ENCODE assay signal across 21 cellular contexts in the genomic region with DNA sequence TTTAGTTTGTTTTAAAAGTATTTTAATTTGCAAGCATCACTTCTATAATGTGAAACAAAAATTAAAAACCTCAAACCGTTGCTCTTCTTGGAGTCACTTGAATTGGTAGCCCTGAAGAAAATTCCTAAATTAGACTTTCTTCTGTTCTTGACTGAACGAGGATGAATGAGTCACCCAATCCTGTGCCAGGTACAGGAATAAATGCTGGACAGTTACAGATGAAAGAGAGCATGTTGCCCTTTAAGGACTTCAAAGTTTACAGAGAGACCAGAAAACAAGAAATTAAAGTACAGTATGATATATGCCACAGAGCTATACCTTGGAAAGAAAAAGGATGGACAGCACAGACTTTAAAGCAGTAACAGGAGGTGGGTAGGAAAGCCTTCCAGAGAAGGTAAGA. TPM values are rescaled to one million over a fixed set of nuclear protein-coding genes. Genes with fewer than 3 reads are reported as not detected.
DNase-seq lines count a peak whose midpoint lies in the region; ATAC-seq, FAIRE-seq and TF ChIP-seq lines count a peak whose summit lies in the region.
"Had no signal": no experiment of that assay in that cellular context is flagged by ENCODE, and none has a peak within 500 bp of the region (broad histone marks: within the 10 kb centered on the region; RNA-seq: fewer than 3 reads in every experiment).

No MANE protein-coding gene starts in this region.

- TF ChIP-seq RAD21 in A549 (conservative IDR thresholded peaks at IDR 0.05 in 1 of 2, IDR thresholded peaks at IDR 0.05 in 1 of 2), result no peak

- CTCF ChIA-PET in A549 (lab: Yijun Ruan, JAX), result no interaction called here

- no peaks in the 10 kb centered on the region for H3K79me2 ChIP-seq in fibroblast of lung (ENCODE audit: control insufficient read depth, insufficient read depth, low read length)

- TF ChIP-seq CTCF in A549 (IDR thresholded peaks at IDR 0.05) (no peak), fibroblast of lung (conservative IDR thresholded peaks at IDR 0.05 in 1 of 2, IDR thresholded peaks at IDR 0.05 in 1 of 2; ENCODE audit: low read depth in 1 of 2, low read length in 2 of 2) (no peak), GM20000 (IDR thresholded peaks at IDR 0.05; ENCODE audit: extremely low read depth, missing control alignments) (no peak)

- H3K9ac ChIP-seq in adipocyte (ENCODE audit: low read length) (no peak overlapping the region), fibroblast of lung (ENCODE audit: insufficient read depth, low read length) (no peak overlapping the region)

- POLR2A ChIA-PET in A549 (lab: Yijun Ruan, JAX), result no interaction called here

- ATAC-seq in A549, result no peak
- no peak for ATAC-seq in Right ventricle myocardium superior (ENCODE audit: poor library complexity)
- ATAC-seq in HG03108 (IDR thresholded peaks at IDR 0.05; ENCODE audit: unreplicated experiment), result no peak
- ATAC-seq in GM18520 (IDR thresholded peaks at IDR 0.05; ENCODE audit: unreplicated experiment), result no peak
- ATAC-seq: left lung had no signal

- H3K9me3 ChIP-seq in A549 (no peaks in the 10 kb centered on the region), adipocyte (ENCODE audit: control insufficient read depth, low read length) (no peaks in the 10 kb centered on the region), fibroblast of lung (ENCODE audit: control insufficient read depth, insufficient read depth, low read depth, low read length) (no peaks in the 10 kb centered on the region)
- H3K9me3 ChIP-seq: left lung, suprapubic skin had no signal

- no peak for TF ChIP-seq POLR2A in A549 (IDR thresholded peaks at IDR 0.05; ENCODE audit: low read length)

- H3K4me3 ChIP-seq in A549 (no peak overlapping the region), adipocyte (ENCODE audit: low read length) (no peak overlapping the region), fibroblast of lung (replicated peaks in 1 of 4; ENCODE audit: control extremely low read depth in 1 of 4, insufficient read depth in 1 of 4, low read depth in 3 of 4, low read length in 4 of 4) (no peak overlapping the region)
- H3K4me3 ChIP-seq: left lung, SK-N-MC, suprapubic skin had no signal

- H3K27ac ChIP-seq in A549, result no peak overlapping the region
- H3K27ac ChIP-seq in fibroblast of lung (ENCODE audit: insufficient read depth, low read length), result no peak overlapping the region
- H3K27ac ChIP-seq: left lung, SK-N-MC, suprapubic skin had no signal

- no peak for FAIRE-seq in A549 (lab: Jason Lieb, UNC)

- no peak for TF ChIP-seq EP300 in A549 (IDR thresholded peaks at IDR 0.05)

- no peaks in the 10 kb centered on the region for H3K27me3 ChIP-seq in adipocyte (replicated peaks; ENCODE audit: control insufficient read depth, insufficient read depth, low read length)
- H3K27me3 ChIP-seq in fibroblast of lung (ENCODE audit: control insufficient read depth, insufficient read depth, low read length), result no peaks in the 10 kb centered on the region
- H3K27me3 ChIP-seq: left lung, suprapubic skin had no signal

- 0% methylated on average over 2 of the region's 2 CpGs for WGBS in A549 (ENCODE audit: missing lambda C conversion rate)

- DNase-seq in A549 (ENCODE audit: low read depth in 1 of 2, low spot score in 1 of 2), result no peak
- peak; percentile 15 for DNase-seq in HT1080 (ENCODE audit: low read depth)
- DNase-seq in adipocyte (ENCODE audit: low read depth), result peak; percentile 19
- DNase-seq in fibroblast of lung (ENCODE audit: low read depth in 2 of 2), result peak; percentile 14 to 63
- no peak for DNase-seq in Right ventricle myocardium superior
- no peak for DNase-seq in GM20000 (ENCODE audit: low spot score)
- DNase-seq: activated CD4-positive, alpha-beta T cell treated with anti-CD3 and anti-CD28 coated beads for 48 hours; activated CD8-positive, alpha-beta memory T cell treated with anti-CD3 and anti-CD28 coated beads, Interleukin-2, amount 50 U/mL, for 48 hours; activated naive CD4-positive, alpha-beta T cell treated with anti-CD3 and anti-CD28 coated beads for 36 hours; central memory CD4-positive, alpha-beta T cell; effector memory CD4-positive, alpha-beta T cell; foreskin melanocyte; left lung; NCI-H2029 treated with DMSO at 0.1 percent for 48 hours; NCI-H510A treated with DMSO at 0.1 percent for 48 hours; OCI-M1 had no signal

- no peak overlapping the region for H2AFZ ChIP-seq in fibroblast of lung (ENCODE audit: low read length)

- H3K4me1 ChIP-seq in A549 (peaks cover 4% of the 10 kb centered on the region; the same call in 1 of the 3 replicates), adipocyte (ENCODE audit: control insufficient read depth, insufficient read depth, low read length) (peaks cover 6% of the 10 kb centered on the region), fibroblast of lung (ENCODE audit: control insufficient read depth, extremely low read depth, insufficient read depth, low read length) (peaks cover 2% of the 10 kb centered on the region)
- H3K4me1 ChIP-seq: suprapubic skin had no signal

- intact Hi-C loops in Right ventricle myocardium superior (cut with DNase I), result no loop called here

- H3K36me3 ChIP-seq in adipocyte (ENCODE audit: control insufficient read depth, insufficient read depth, low read length, severe bottlenecking), result no peaks in the 10 kb centered on the region
- H3K36me3 ChIP-seq in fibroblast of lung (ENCODE audit: control insufficient read depth, insufficient read depth, low read length), result no peaks in the 10 kb centered on the region
- H3K36me3 ChIP-seq: left lung, suprapubic skin had no signal

- no peaks in the 10 kb centered on the region for H4K20me1 ChIP-seq in fibroblast of lung (ENCODE audit: control insufficient read depth, extremely low read depth, insufficient read depth, low read length)

- H3K4me2 ChIP-seq in A549, result no peak overlapping the region
- H3K4me2 ChIP-seq in fibroblast of lung (ENCODE audit: extremely low read depth, insufficient read depth, low read length), result no peak overlapping the region

TF ChIP-seq in A549, 52 proteins besides CTCF, POLR2A, EP300 and RAD21 (continues in another document):
- TF ChIP-seq, protein P1, sequence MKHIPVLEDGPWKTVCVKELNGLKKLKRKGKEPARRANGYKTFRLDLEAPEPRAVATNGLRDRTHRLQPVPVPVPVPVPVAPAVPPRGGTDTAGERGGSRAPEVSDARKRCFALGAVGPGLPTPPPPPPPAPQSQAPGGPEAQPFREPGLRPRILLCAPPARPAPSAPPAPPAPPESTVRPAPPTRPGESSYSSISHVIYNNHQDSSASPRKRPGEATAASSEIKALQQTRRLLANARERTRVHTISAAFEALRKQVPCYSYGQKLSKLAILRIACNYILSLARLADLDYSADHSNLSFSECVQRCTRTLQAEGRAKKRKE (CRISPR knock-in tag; IDR thresholded peaks at IDR 0.05; ENCODE audit: low read depth), result no peak
- TF ChIP-seq, protein P2, sequence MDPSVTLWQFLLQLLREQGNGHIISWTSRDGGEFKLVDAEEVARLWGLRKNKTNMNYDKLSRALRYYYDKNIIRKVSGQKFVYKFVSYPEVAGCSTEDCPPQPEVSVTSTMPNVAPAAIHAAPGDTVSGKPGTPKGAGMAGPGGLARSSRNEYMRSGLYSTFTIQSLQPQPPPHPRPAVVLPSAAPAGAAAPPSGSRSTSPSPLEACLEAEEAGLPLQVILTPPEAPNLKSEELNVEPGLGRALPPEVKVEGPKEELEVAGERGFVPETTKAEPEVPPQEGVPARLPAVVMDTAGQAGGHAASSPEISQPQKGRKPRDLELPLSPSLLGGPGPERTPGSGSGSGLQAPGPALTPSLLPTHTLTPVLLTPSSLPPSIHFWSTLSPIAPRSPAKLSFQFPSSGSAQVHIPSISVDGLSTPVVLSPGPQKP (IDR thresholded peaks at IDR 0.05; ENCODE audit: low read depth, low read length), result no peak
- TF ChIP-seq, protein P3, sequence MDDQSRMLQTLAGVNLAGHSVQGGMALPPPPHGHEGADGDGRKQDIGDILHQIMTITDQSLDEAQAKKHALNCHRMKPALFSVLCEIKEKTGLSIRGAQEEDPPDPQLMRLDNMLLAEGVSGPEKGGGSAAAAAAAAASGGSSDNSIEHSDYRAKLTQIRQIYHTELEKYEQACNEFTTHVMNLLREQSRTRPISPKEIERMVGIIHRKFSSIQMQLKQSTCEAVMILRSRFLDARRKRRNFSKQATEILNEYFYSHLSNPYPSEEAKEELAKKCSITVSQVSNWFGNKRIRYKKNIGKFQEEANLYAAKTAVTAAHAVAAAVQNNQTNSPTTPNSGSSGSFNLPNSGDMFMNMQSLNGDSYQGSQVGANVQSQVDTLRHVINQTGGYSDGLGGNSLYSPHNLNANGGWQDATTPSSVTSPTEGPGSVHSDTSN (IDR thresholded peaks at IDR 0.05), result no peak
- TF ChIP-seq FOSB (CRISPR knock-in tag; IDR thresholded peaks at IDR 0.05) (no peak), ZNF302 (CRISPR knock-in tag; IDR thresholded peaks at IDR 0.05) (no peak), CHD4 (IDR thresholded peaks at IDR 0.05; ENCODE audit: borderline replicate concordance) (no peak), NPAS2 (CRISPR knock-in tag; IDR thresholded peaks at IDR 0.05; ENCODE audit: borderline replicate concordance) (no peak)

RNA-seq across cellular contexts. Expression of a gene that starts 41.3 kb away (rescaled TPM):
- polyA plus RNA-seq in A549 (2011; rRNA removed) (not detected in 2 replicates), A549 (2017; fragmentation: RNase III; extraction: RNeasy Plus Mini Kit Qiagen cat#74134 plus additional on column Dnase treatment) (0.04 to 0.05 TPM (median 0.04 TPM) in 3 replicates), fibroblast of lung (not detected in 2 replicates)
- polyA plus RNA-seq in A549 (2012; cell fraction: cytosol; rRNA removed), result not detected in 2 replicates
- 0.02 and 0.04 TPM in 2 replicates for polyA plus RNA-seq in A549 (2012; cell fraction: nucleus; rRNA removed)
- polyA minus RNA-seq in A549 (2011; rRNA and poly(A)+ RNA removed), result not detected in 2 replicates
- total RNA-seq in HT1080 (2014; rRNA removed; shearing (Covaris generic)), result not detected in 2 replicates
- polyA plus RNA-seq in HT1080 (2015; cell fraction: cytosol; rRNA removed), result not detected in 2 replicates
- polyA plus RNA-seq in HT1080 (2015; cell fraction: nucleus; rRNA removed), result not detected in 2 replicates
- total RNA-seq in fibroblast of lung (not detected in 2 replicates), Right ventricle myocardium superior (not detected)
- polyA plus RNA-seq in fibroblast of lung (2012), result not detected in 2 replicates
- polyA minus RNA-seq in fibroblast of lung (ENCODE audit: low replicate concordance), result not detected in 2 replicates
- total RNA-seq: suprapubic skin had no signal
- polyA plus RNA-seq: AG04450 had no signal

RNA-seq across cellular contexts. Expression of a gene that starts 51.4 kb away (rescaled TPM):
- polyA plus RNA-seq in A549 (2011; rRNA removed) (41.4 and 43.8 TPM in 2 replicates), A549 (2017; fragmentation: RNase III; extraction: RNeasy Plus Mini Kit Qiagen cat#74134 plus additional on column Dnase treatment) (35.1 to 37.7 TPM (median 36.3 TPM) in 3 replicates), fibroblast of lung (75.7 and 91.2 TPM in 2 replicates)
- polyA plus RNA-seq in A549 (2012; cell fraction: cytosol; rRNA removed), result 3.2 and 4.6 TPM in 2 replicates
- polyA plus RNA-seq in A549 (2012; cell fraction: nucleus; rRNA removed), result 3.1 and 5.9 TPM in 2 replicates
- 70.5 and 78.4 TPM in 2 replicates for polyA minus RNA-seq in A549 (2011; rRNA and poly(A)+ RNA removed)
- 34.4 and 55.5 TPM in 2 replicates for total RNA-seq in HT1080 (2014; rRNA removed; shearing (Covaris generic))
- polyA plus RNA-seq in HT1080 (2015; cell fraction: cytosol; rRNA removed), result 22.0 and 30.3 TPM in 2 replicates
- polyA plus RNA-seq in HT1080 (2015; cell fraction: nucleus; rRNA removed), result 60.4 and 61.5 TPM in 2 replicates
- total RNA-seq in fibroblast of lung (92.2 and 105 TPM in 2 replicates), Right ventricle myocardium superior (117 TPM)
- 48.5 and 57.0 TPM in 2 replicates for polyA plus RNA-seq in fibroblast of lung (2012)
- 19.7 and 23.5 TPM in 2 replicates for polyA minus RNA-seq in fibroblast of lung (ENCODE audit: low replicate concordance)

Comparison
In these comparisons a context has a peak if more than half of its experiments do, and no peak if none do; other contexts are left out.
1. DNase-seq: peak in HT1080 (single experiment), adipocyte (single experiment) and fibroblast of lung (2 of 2); none in A549 (0 of 2), Right ventricle myocardium superior (single experiment) and GM20000 (single experiment).